Comparison of ENCODE assay signal across 34 cellular contexts in the genomic region with DNA sequence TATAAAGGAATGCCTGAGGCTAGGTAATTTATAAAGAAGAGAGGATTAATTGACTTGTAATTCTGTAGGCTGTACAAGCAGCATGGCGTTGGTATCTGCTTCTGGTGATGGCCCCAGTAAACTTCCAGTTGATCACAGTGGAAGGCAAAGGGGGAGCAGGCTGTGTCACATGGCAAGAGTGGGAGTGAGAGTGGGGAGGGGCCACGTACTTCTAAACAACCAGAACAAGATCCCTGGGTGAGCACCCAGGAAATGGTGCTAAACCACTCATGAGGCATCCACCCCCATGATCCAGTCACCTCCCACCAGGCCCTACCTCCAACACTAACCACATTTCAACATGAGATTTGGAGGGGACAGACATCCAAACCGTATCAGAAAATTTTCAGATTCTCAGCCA. TPM values are rescaled to one million over a fixed set of nuclear protein-coding genes. Genes with fewer than 3 reads are reported as not detected.
A peak's percentile ranks its signal among the peaks of the same experiment; 100 is the strongest.
DNase-seq lines count a peak whose midpoint lies in the region; ATAC-seq and TF ChIP-seq lines count a peak whose summit lies in the region.
"Had no signal": no experiment of that assay in that cellular context is flagged by ENCODE, and none has a peak within 500 bp of the region (broad histone marks: within the 10 kb centered on the region; RNA-seq: fewer than 3 reads in every experiment).

No MANE protein-coding gene starts in this region.

- no peak for TF ChIP-seq CTCF in A673 (conservative IDR thresholded peaks at IDR 0.05; ENCODE audit: low read depth, low read length)
- TF ChIP-seq CTCF in chondrocyte (IDR thresholded peaks at IDR 0.05): no peak
- TF ChIP-seq CTCF in mesothelial cell of epicardium (IDR thresholded peaks at IDR 0.05; ENCODE audit: unreplicated experiment): no peak
- no peak for TF ChIP-seq CTCF in smooth muscle cell (IDR thresholded peaks at IDR 0.05; ENCODE audit: borderline replicate concordance, insufficient read depth, poor library complexity, severe bottlenecking)

- H3K27ac ChIP-seq in A673 (ENCODE audit: low read depth, low read length, poor library complexity, severe bottlenecking) (peak overlapping the region; percentile 51), smooth muscle cell (ENCODE audit: low read depth) (no peak overlapping the region)
- H3K27ac ChIP-seq: A549, coronary artery, KMS-11, skin epidermis, tibial nerve had no signal

- peaks cover 11% of the 10 kb centered on the region for H4K20me1 ChIP-seq in smooth muscle cell (ENCODE audit: low read depth)

- H3K4me3 Mint-ChIP-seq in chondrocyte (ENCODE audit: unreplicated experiment) (no peak overlapping the region), mesothelial cell of epicardium (no peak overlapping the region)
- H3K4me3 Mint-ChIP-seq in activated CD8-positive, alpha-beta T cell treated with anti-CD3 and anti-CD28 coated beads, Interleukin-2, amount 10 ng/mL, durations not matched to agents 7 days and 5 days: no peak overlapping the region
- H3K4me3 Mint-ChIP-seq: activated naive CD4-positive, alpha-beta T cell treated with anti-CD3 and anti-CD28 coated beads for 36 hours; CD8-positive, alpha-beta memory T cell; GM23338; naive B cell; T-helper 2 cell treated with Interferon-gamma antibody and Interleukin-4, amounts not matched to agents 5 μg/mL and 100 μg/mL, for 36 hours had no signal

- intact Hi-C loops in A673 (cut with micrococcal nuclease; ENCODE audit: unreplicated experiment): no loop called here

- H3K36me3 ChIP-seq in A673 (ENCODE audit: insufficient read depth, low read length, poor library complexity, severe bottlenecking): no peaks in the 10 kb centered on the region
- H3K36me3 ChIP-seq in MG63: peaks cover 10% of the 10 kb centered on the region; the same call in 1 of the 2 replicates
- no peaks in the 10 kb centered on the region for H3K36me3 ChIP-seq in smooth muscle cell (ENCODE audit: low read depth)
- H3K36me3 ChIP-seq: BE2C had no signal

- ATAC-seq in HG02642 (IDR thresholded peaks at IDR 0.05; ENCODE audit: poor library complexity, unreplicated experiment): no peak
- no peak for ATAC-seq in activated CD8-positive, alpha-beta T cell treated with anti-CD3 and anti-CD28 coated beads, Interleukin-2, amount 10 ng/mL, durations not matched to agents 7 days and 5 days
- ATAC-seq: A549, left lobe of liver, PC-3, Right ventricle myocardium inferior had no signal

- no TSS peak for BruUV-seq in A673 (replicated peaks; lab: Mats Ljungman, UMichigan)

- DNase-seq in A673 (ENCODE audit: low spot score): peak; percentile 22
- DNase-seq in MG63: peak; percentile 13
- DNase-seq in chondrocyte (ENCODE audit: low spot score): no peak
- DNase-seq in mesothelial cell of epicardium (ENCODE audit: low spot score in 2 of 2, unreplicated experiment in 2 of 2): no peak
- no peak for DNase-seq in smooth muscle cell (lab: John Stamatoyannopoulos, UW; ENCODE audit: unreplicated experiment)
- no peak for DNase-seq in activated CD8-positive, alpha-beta T cell treated with anti-CD3 and anti-CD28 coated beads, Interleukin-2, amount 10 ng/mL, durations not matched to agents 7 days and 5 days
- DNase-seq in HPDE6-E6E7 (ENCODE audit: extremely low spot score): no peak
- DNase-seq: activated CD4-positive, alpha-beta T cell treated with anti-CD3 and anti-CD28 coated beads for 4 hours; activated naive CD4-positive, alpha-beta T cell treated with anti-CD3 and anti-CD28 coated beads for 36 hours; amygdala; BE2C; CD8-positive, alpha-beta memory T cell; DMS 273 treated with DMSO at 0.1 percent for 48 hours; effector memory CD4-positive, alpha-beta T cell; foreskin fibroblast; naive B cell; NCI-H1436 treated with DMSO at 0.1 percent for 48 hours; NCI-H524; nucleus accumbens; PC-3; stimulated activated CD4-positive, alpha-beta T cell treated with anti-CD3 and anti-CD28 coated beads, Interleukin-2, amount 100 ng/mL, for 24 hours had no signal

- no peaks in the 10 kb centered on the region for H3K27me3 Mint-ChIP-seq in chondrocyte (ENCODE audit: low read depth)
- no peaks in the 10 kb centered on the region for H3K27me3 Mint-ChIP-seq in mesothelial cell of epicardium (ENCODE audit: low read depth)
- H3K27me3 Mint-ChIP-seq in activated CD8-positive, alpha-beta T cell treated with anti-CD3 and anti-CD28 coated beads, Interleukin-2, amount 10 ng/mL, durations not matched to agents 7 days and 5 days (ENCODE audit: low read depth): no peaks in the 10 kb centered on the region

- H3K9me3 Mint-ChIP-seq in chondrocyte (ENCODE audit: low read depth): no peaks in the 10 kb centered on the region
- peaks cover 3% of the 10 kb centered on the region for H3K9me3 Mint-ChIP-seq in mesothelial cell of epicardium
- no peaks in the 10 kb centered on the region for H3K9me3 Mint-ChIP-seq in activated CD8-positive, alpha-beta T cell treated with anti-CD3 and anti-CD28 coated beads, Interleukin-2, amount 10 ng/mL, durations not matched to agents 7 days and 5 days (ENCODE audit: insufficient read depth)
- H3K9me3 Mint-ChIP-seq: activated naive CD4-positive, alpha-beta T cell treated with anti-CD3 and anti-CD28 coated beads for 36 hours; GM23338; T-helper 2 cell treated with Interferon-gamma antibody and Interleukin-4, amounts not matched to agents 5 μg/mL and 100 μg/mL, for 36 hours had no signal

- no peak overlapping the region for H3K4me2 ChIP-seq in smooth muscle cell
- H3K4me2 ChIP-seq: A549, GM23338, KMS-11 had no signal

- CTCF ChIA-PET in A673 (lab: Charles Lee): no interaction called here
- CTCF ChIA-PET in activated CD8-positive, alpha-beta T cell treated with anti-CD3 and anti-CD28 coated beads, Interleukin-2, amount 10 ng/mL, durations not matched to agents 7 days and 5 days (lab: Charles Lee): no interaction called here

- H3F3A ChIP-seq in smooth muscle cell (ENCODE audit: low read depth): peaks cover 6% of the 10 kb centered on the region

- no peaks in the 10 kb centered on the region for H3K9me3 ChIP-seq in A673 (ENCODE audit: low read depth, low read length, poor library complexity, severe bottlenecking)
- H3K9me3 ChIP-seq in MG63: no peaks in the 10 kb centered on the region
- H3K9me3 ChIP-seq in smooth muscle cell (replicated peaks; ENCODE audit: low read depth): no peaks in the 10 kb centered on the region
- H3K9me3 ChIP-seq: A549, BE2C had no signal

- peaks cover 97% of the 10 kb centered on the region for H3K79me2 ChIP-seq in smooth muscle cell (ENCODE audit: low read depth)

- H3K36me3 Mint-ChIP-seq in chondrocyte (ENCODE audit: low read depth) (peaks cover 6% of the 10 kb centered on the region), mesothelial cell of epicardium (peaks cover 24% of the 10 kb centered on the region)
- no peaks in the 10 kb centered on the region for H3K36me3 Mint-ChIP-seq in activated CD8-positive, alpha-beta T cell treated with anti-CD3 and anti-CD28 coated beads, Interleukin-2, amount 10 ng/mL, durations not matched to agents 7 days and 5 days (ENCODE audit: low read depth)
- H3K36me3 Mint-ChIP-seq: CD8-positive, alpha-beta memory T cell; naive B cell had no signal

- WGBS in smooth muscle cell (ENCODE audit: low lambda C conversion rate): 68% methylated on average over 3 of the region's 3 CpGs

- H3K9ac ChIP-seq in smooth muscle cell (ENCODE audit: low read depth): no peak overlapping the region
- H3K9ac ChIP-seq: KMS-11 had no signal

- H3K4me3 ChIP-seq in A673 (ENCODE audit: low read depth, low read length, poor library complexity, severe bottlenecking) (no peak overlapping the region), MG63 (no peak overlapping the region), smooth muscle cell (no peak overlapping the region)
- H3K4me3 ChIP-seq: A549, coronary artery, GM23338, skin epidermis, tibial nerve had no signal

- H3K4me1 Mint-ChIP-seq in chondrocyte (ENCODE audit: low read depth): peaks cover 85% of the 10 kb centered on the region
- H3K4me1 Mint-ChIP-seq in mesothelial cell of epicardium: peaks cover 45% of the 10 kb centered on the region
- H3K4me1 Mint-ChIP-seq in activated CD8-positive, alpha-beta T cell treated with anti-CD3 and anti-CD28 coated beads, Interleukin-2, amount 10 ng/mL, durations not matched to agents 7 days and 5 days (ENCODE audit: low read depth): no peaks in the 10 kb centered on the region
- H3K4me1 Mint-ChIP-seq: CD8-positive, alpha-beta memory T cell; naive B cell had no signal

- H3K4me1 ChIP-seq in A673 (ENCODE audit: insufficient read depth, low read length, poor library complexity, severe bottlenecking) (peaks cover 13% of the 10 kb centered on the region), smooth muscle cell (ENCODE audit: low read depth) (peaks cover 7% of the 10 kb centered on the region)
- H3K4me1 ChIP-seq: A549, BE2C had no signal

- H3K27me3 ChIP-seq in A673 (replicated peaks; ENCODE audit: insufficient read depth, low read depth, low read length, poor library complexity): no peaks in the 10 kb centered on the region
- H3K27me3 ChIP-seq in MG63: no peaks in the 10 kb centered on the region
- no peaks in the 10 kb centered on the region for H3K27me3 ChIP-seq in smooth muscle cell (ENCODE audit: low read depth)
- H3K27me3 ChIP-seq: BE2C, tibial nerve had no signal

- POLR2A ChIA-PET in A673 (lab: Charles Lee; ENCODE audit: low non-redundant PET): no interaction called here
- POLR2A ChIA-PET in activated CD8-positive, alpha-beta T cell treated with anti-CD3 and anti-CD28 coated beads, Interleukin-2, amount 10 ng/mL, durations not matched to agents 7 days and 5 days (lab: Charles Lee): no interaction called here

- H2AFZ ChIP-seq in smooth muscle cell (ENCODE audit: low read depth): no peak overlapping the region
- H2AFZ ChIP-seq: GM23338 had no signal

- H3K27ac Mint-ChIP-seq in chondrocyte (ENCODE audit: unreplicated experiment) (peak overlapping the region; percentile 71), mesothelial cell of epicardium (peak overlapping the region; percentile 77)
- no peak overlapping the region for H3K27ac Mint-ChIP-seq in activated CD8-positive, alpha-beta T cell treated with anti-CD3 and anti-CD28 coated beads, Interleukin-2, amount 10 ng/mL, durations not matched to agents 7 days and 5 days
- H3K27ac Mint-ChIP-seq: activated naive CD4-positive, alpha-beta T cell treated with anti-CD3 and anti-CD28 coated beads for 36 hours; CD8-positive, alpha-beta memory T cell; GM23338; T-helper 2 cell treated with Interferon-gamma antibody and Interleukin-4, amounts not matched to agents 5 μg/mL and 100 μg/mL, for 36 hours had no signal

RNA-seq across cellular contexts. Expression of a gene that starts 3.0 kb away (rescaled TPM):
- not detected in 2 replicates for total RNA-seq in A673 (2021)
- total RNA-seq in MG63 (2014; rRNA removed; shearing (Covaris generic); ENCODE audit: low replicate concordance): not detected in 2 replicates
- total RNA-seq in chondrocyte: not detected in 3 replicates
- total RNA-seq in mesothelial cell of epicardium: not detected in 3 replicates
- total RNA-seq in smooth muscle cell: not detected in 2 replicates
- polyA plus RNA-seq in smooth muscle cell: 0.38 TPM in 1 of 2 replicates, not detected in the other
- total RNA-seq in activated CD8-positive, alpha-beta T cell treated with anti-CD3 and anti-CD28 coated beads, Interleukin-2, amount 10 ng/mL, durations not matched to agents 7 days and 5 days: not detected
- total RNA-seq: activated naive CD4-positive, alpha-beta T cell treated with anti-CD3 and anti-CD28 coated beads for 36 hours; CD8-positive, alpha-beta memory T cell; GM23338; HT1080; left lobe of liver; mesenteric fat pad; PC-3; Right ventricle myocardium inferior; tibial nerve had no signal
- polyA plus RNA-seq: A549; CD8-positive, alpha-beta memory T cell; esophagus had no signal

RNA-seq across cellular contexts. Expression of a gene that starts 37.2 kb away (rescaled TPM):
- 177 and 181 TPM in 2 replicates for total RNA-seq in A673 (2021)
- total RNA-seq in MG63 (2014; rRNA removed; shearing (Covaris generic); ENCODE audit: low replicate concordance): 16.0 and 46.0 TPM in 2 replicates
- 237 to 331 TPM (median 328 TPM) in 3 replicates for total RNA-seq in chondrocyte
- 267 to 289 TPM (median 285 TPM) in 3 replicates for total RNA-seq in mesothelial cell of epicardium
- total RNA-seq in smooth muscle cell: 59.4 and 66.5 TPM in 2 replicates
- 104 and 105 TPM in 2 replicates for polyA plus RNA-seq in smooth muscle cell
- total RNA-seq in activated CD8-positive, alpha-beta T cell treated with anti-CD3 and anti-CD28 coated beads, Interleukin-2, amount 10 ng/mL, durations not matched to agents 7 days and 5 days: 1 to 10 TPM; 1.1 to 1.2 TPM

Comparison
In these comparisons a context has a peak if more than half of its experiments do, and no peak if none do; other contexts are left out.
1. DNase-seq: peak in A673 (single experiment) and MG63 (single experiment); none in chondrocyte (single experiment), mesothelial cell of epicardium (0 of 2), smooth muscle cell (single experiment), activated CD8-positive, alpha-beta T cell treated with anti-CD3 and anti-CD28 coated beads, Interleukin-2, amount 10 ng/mL, durations not matched to agents 7 days and 5 days (single experiment) and HPDE6-E6E7 (single experiment).